ENCODE assay signal across 8 cellular contexts in genomic region chr6:113879186-113880096, GRCh38. TPM values are rescaled to one million over a fixed set of nuclear protein-coding genes. Genes with fewer than 3 reads are reported as not detected.
DNase-seq lines count a peak whose midpoint lies in the region; ATAC-seq and TF ChIP-seq lines count a peak whose summit lies in the region.

No MANE protein-coding gene starts in this region.

- peak; percentile 93 for DNase-seq in G401 (ENCODE audit: low spot score)
- DNase-seq in NCI-H446 treated with DMSO at 0.1 percent for 48 hours (lab: John Stamatoyannopoulos, UW): peak; percentile 66
- DNase-seq in astrocyte of the cerebellum (ENCODE audit: low read depth): peak; percentile 65
- peak; percentile 9 to 74 for DNase-seq in hippocampal formation (lab: John Stamatoyannopoulos, UW)
- DNase-seq in gastrocnemius medialis: peak; percentile 32 to 37
- DNase-seq in stimulated activated CD4-positive, alpha-beta T cell treated with anti-CD3 and anti-CD28 coated beads, Interleukin-2, amount 100 ng/mL, for 48 hours: no peak

- TF ChIP-seq POLR2A in gastrocnemius medialis (IDR thresholded peaks at IDR 0.05): no peak

- H3K9me3 ChIP-seq in gastrocnemius medialis: no peaks in the 10 kb centered on the region

- TF ChIP-seq CTCF in astrocyte of the cerebellum (IDR thresholded peaks at IDR 0.05; ENCODE audit: low read depth, low read length, missing control alignments) (peak; percentile 79), gastrocnemius medialis (IDR thresholded peaks at IDR 0.05 in 4 of 5, conservative IDR thresholded peaks at IDR 0.05 in 1 of 5) (peak; percentile 33 to 76 (median 59))

- no peak overlapping the region for H3K4me3 ChIP-seq in astrocyte of the cerebellum (ENCODE audit: low read depth, low read length)
- H3K4me3 ChIP-seq in gastrocnemius medialis: peak overlapping the region in 1 of 4 donors; percentile 30

- H3K27ac ChIP-seq in gastrocnemius medialis: peak overlapping the region in 2 of 4 donors; percentile 8 to 29

- H3K36me3 ChIP-seq in gastrocnemius medialis: no peaks in the 10 kb centered on the region

- intact Hi-C loops in gastrocnemius medialis (cut with DNase I; ENCODE audit: low total_unique reads): loop anchor here (2.0 kb wide), 1 partner anchor 573 kb away; no protein-coding TSS in a partner anchor

- ATAC-seq in GM21390 (IDR thresholded peaks at IDR 0.05; ENCODE audit: unreplicated experiment) (peak; percentile 99), HG03520 (IDR thresholded peaks at IDR 0.05; ENCODE audit: unreplicated experiment) (peak; percentile 100), gastrocnemius medialis (peak; percentile 99 to 100)

- no peaks in the 10 kb centered on the region for H3K27me3 ChIP-seq in gastrocnemius medialis

- in situ Hi-C loops in G401 (cut with HindIII; ENCODE audit: low sequenced_read_pairs) (no loop called here), astrocyte of the cerebellum (cut with HindIII; ENCODE audit: low sequenced_read_pairs) (loop anchor here (25.0 kb wide), 1 partner anchor 1092 kb away; no protein-coding TSS in a partner anchor), gastrocnemius medialis (cut with MboI; ENCODE audit: low sequenced_read_pairs in 4 of 4) (loop anchor here in 1 of 4 donors (10.0 kb wide), 1 partner anchor 575 kb away; no protein-coding TSS in a partner anchor)

- H3K4me1 ChIP-seq in gastrocnemius medialis: peaks cover 0 to 6% of the 10 kb centered on the region in 2 donors

RNA-seq across cellular contexts. Expression of gene MARCKS, which starts 22.3 kb away (rescaled TPM):
- total RNA-seq in G401 (2014; rRNA removed; shearing (Covaris generic)): not detected in 2 replicates
- 1 to 10 TPM; 4.3 to 7.1 (median 5.4) TPM for total RNA-seq in gastrocnemius medialis

Comparison
In these comparisons a context has a peak if more than half of its experiments do, and no peak if none do; other contexts are left out.
1. DNase-seq: peak in G401 (single experiment), NCI-H446 treated with DMSO at 0.1 percent for 48 hours (single experiment), astrocyte of the cerebellum (single experiment), hippocampal formation (2 of 2) and gastrocnemius medialis (2 of 2); none in stimulated activated CD4-positive, alpha-beta T cell treated with anti-CD3 and anti-CD28 coated beads, Interleukin-2, amount 100 ng/mL, for 48 hours (0 of 2).
2. Peak in every context shown above with its lines, with median percentiles within 50 percentile points of each other: ATAC-seq.